Comparison of ENCODE assay signal across 6 cellular contexts in genomic region chr9:131339212-131339611, GRCh38. TPM values are rescaled to one million over a fixed set of nuclear protein-coding genes. Genes with fewer than 3 reads are reported as not detected.
"Had no signal": no experiment of that assay in that cellular context is flagged by ENCODE, and none has a peak within 500 bp of the region (broad histone marks: within the 10 kb centered on the region; RNA-seq: fewer than 3 reads in every experiment).

No MANE protein-coding gene starts in this region.

RNA-seq across cellular contexts. Expression of gene PLPP7, which starts 49.7 kb away (rescaled TPM):
- total RNA-seq: activated CD4-positive, alpha-beta memory T cell treated with anti-CD3 and anti-CD28 coated beads for 36 hours; activated CD4-positive, alpha-beta memory T cell treated with anti-CD3 and anti-CD28 coated beads, Interleukin-2, amount 10 ng/mL, durations not matched to agents 7 days and 5 days; activated CD4-positive, alpha-beta T cell treated with anti-CD3 and anti-CD28 coated beads, Interleukin-2, amount 10 ng/mL, durations not matched to agents 24 days and 14 days; activated CD8-positive, alpha-beta memory T cell treated with anti-CD3 and anti-CD28 coated beads, Interleukin-2, amount 10 ng/mL, durations not matched to agents 7 days and 5 days; T-helper 1 cell treated with Interleukin-12 subunit alpha and Interleukin-12 subunit beta and Interleukin-4 antibody, amounts not matched to agents 30 ng/mL and 1 ng/mL, for 36 hours; T-helper 2 cell treated with Interferon-gamma antibody and Interleukin-4, amounts not matched to agents 100 ng/mL and 5 ng/mL, for 36 hours had no signal
